18 cellular contexts compared by ENCODE assay signal in the genomic region with DNA sequence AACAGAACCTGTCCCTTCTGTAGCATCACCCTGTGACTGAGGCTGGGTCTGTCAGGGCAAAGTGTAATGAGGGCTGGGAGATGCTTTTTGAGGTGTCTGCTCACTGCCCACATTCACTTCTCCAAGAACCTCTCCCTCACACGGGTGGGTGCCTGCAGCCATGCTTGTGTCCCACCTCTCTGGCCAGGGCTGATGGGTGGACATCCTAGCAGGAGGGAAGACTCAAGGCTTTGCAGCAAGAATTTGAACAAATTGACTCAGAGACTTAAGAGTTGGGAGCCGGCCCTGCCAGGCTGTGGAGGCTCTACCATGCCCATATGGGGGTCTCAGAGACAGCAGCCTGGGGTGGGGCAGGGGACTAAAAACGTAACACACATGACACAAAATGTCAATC.
"Had no signal": no experiment of that assay in that cellular context is flagged by ENCODE, and none has a peak within 500 bp of the region (broad histone marks: within the 10 kb centered on the region; RNA-seq: fewer than 3 reads in every experiment).

No MANE protein-coding gene starts in this region.

- DNase-seq: activated effector memory CD4-positive, alpha-beta T cell treated with Interleukin-2 at 50 U/mL for 16 hours; activated T-cell treated with anti-CD3 and anti-CD28 coated beads, Interleukin-2, amount 50 U/mL, for 24 hours; amygdala; cortex of kidney; effector CD4-positive, alpha-beta T cell; heart left ventricle; left colon; stimulated activated CD4-positive, alpha-beta T cell treated with anti-CD3 and anti-CD28 coated beads, Interleukin-4, amount 100 ng/mL, for 4 hours; T-cell; WERI-Rb-1 had no signal

- H3K27me3 ChIP-seq: heart left ventricle, right atrium auricular region, suprapubic skin, upper lobe of left lung had no signal

- H3K9me3 Mint-ChIP-seq: activated T-cell treated with anti-CD3 and anti-CD28 coated beads, Interleukin-2, amount 50 U/mL, for 24 hours; brain; natural killer cell; T-cell had no signal

- H3K9me3 ChIP-seq: heart left ventricle, right atrium auricular region, suprapubic skin, upper lobe of left lung had no signal

- H3K4me1 ChIP-seq: heart left ventricle, suprapubic skin had no signal

- H3K4me3 ChIP-seq: heart left ventricle, right atrium auricular region, skin epidermis, suprapubic skin, upper lobe of left lung had no signal

- ATAC-seq: left colon, T-cell had no signal

- H3K36me3 ChIP-seq: heart left ventricle, right atrium auricular region, suprapubic skin, upper lobe of left lung, WERI-Rb-1 had no signal

- H3K27ac ChIP-seq: heart left ventricle, right atrium auricular region, skin epidermis, suprapubic skin, upper lobe of left lung, WERI-Rb-1 had no signal

- H3K4me3 Mint-ChIP-seq: activated T-cell treated with anti-CD3 and anti-CD28 coated beads, Interleukin-2, amount 50 U/mL, for 24 hours; brain; natural killer cell; T-cell had no signal

- H3K27ac Mint-ChIP-seq: activated T-cell treated with anti-CD3 and anti-CD28 coated beads, Interleukin-2, amount 50 U/mL, for 24 hours; brain; progenitor cell of endocrine pancreas; T-cell had no signal

- H3K36me3 Mint-ChIP-seq: activated naive CD4-positive, alpha-beta T cell treated with anti-CD3 and anti-CD28 coated beads, Interleukin-2, amount 50 U/mL, for 72 hours; brain; natural killer cell; T-cell had no signal

- H3K4me1 Mint-ChIP-seq: T-cell had no signal
